Comparison of ENCODE assay signal across 8 cellular contexts in genomic region chr7:143408686-143409551, GRCh38. TPM values are rescaled to one million over a fixed set of nuclear protein-coding genes. Genes with fewer than 3 reads are reported as not detected.
DNase-seq lines count a peak whose midpoint lies in the region; ATAC-seq and TF ChIP-seq lines count a peak whose summit lies in the region.

Gene EPHA1 (minus strand): TSS chr7:143408856. CDS start chr7:143408805, 51 bp downstream.

- H3K4me1 ChIP-seq in right cardiac atrium (ENCODE audit: control insufficient read depth, insufficient read depth, low read length) (peaks cover 2% of the 10 kb centered on the region), smooth muscle cell (ENCODE audit: low read depth) (peaks cover 25% of the 10 kb centered on the region)

- H3K4me2 ChIP-seq in smooth muscle cell = peak within 1 kb of the TSS; percentile 84

- H3K27me3 ChIP-seq in right cardiac atrium (ENCODE audit: control insufficient read depth, insufficient read depth) (no peaks in the 10 kb centered on the region), smooth muscle cell (ENCODE audit: low read depth) (no peaks in the 10 kb centered on the region)

- H3K27ac ChIP-seq in right cardiac atrium (ENCODE audit: low read length) (no peak within 1 kb of the TSS), smooth muscle cell (ENCODE audit: low read depth) (peak within 1 kb of the TSS; percentile 43)

- H3K9ac ChIP-seq in smooth muscle cell (ENCODE audit: low read depth) = no peak within 1 kb of the TSS

- peaks cover 3% of the 10 kb centered on the region for H3F3A ChIP-seq in smooth muscle cell (ENCODE audit: low read depth)

- ATAC-seq in GM21390 (IDR thresholded peaks at IDR 0.05; ENCODE audit: unreplicated experiment) (peak; percentile 47), right cardiac atrium (peak in 1 of 2 donors; percentile 38)

- WGBS in right cardiac atrium = 18% methylated on average over 39 of the region's 39 CpGs
- WGBS in smooth muscle cell (ENCODE audit: low lambda C conversion rate) = 15% methylated on average over 21 of the region's 39 CpGs

- H2AFZ ChIP-seq in smooth muscle cell (ENCODE audit: low read depth) = peak within 1 kb of the TSS; percentile 63

- H3K9me3 ChIP-seq in right cardiac atrium (ENCODE audit: control insufficient read depth, low read length) = no peaks in the 10 kb centered on the region
- no peaks in the 10 kb centered on the region for H3K9me3 ChIP-seq in smooth muscle cell (replicated peaks; ENCODE audit: low read depth)

- no peaks in the 10 kb centered on the region for H3K79me2 ChIP-seq in smooth muscle cell (ENCODE audit: low read depth)

- TF ChIP-seq CTCF in smooth muscle cell (IDR thresholded peaks at IDR 0.05; ENCODE audit: borderline replicate concordance, insufficient read depth, poor library complexity, severe bottlenecking) = peak; percentile 28

- H4K20me1 ChIP-seq in smooth muscle cell (ENCODE audit: low read depth) = no peaks in the 10 kb centered on the region

- peak; percentile 53 for DNase-seq in NCI-H2171 (lab: John Stamatoyannopoulos, UW)
- peak; percentile 52 for DNase-seq in activated effector memory CD4-positive, alpha-beta T cell treated with Interleukin-2 at 50 U/mL for 16 hours
- peak in 1 of 3 donors; percentile 45 for DNase-seq in right cardiac atrium
- DNase-seq in smooth muscle cell (lab: John Stamatoyannopoulos, UW; ENCODE audit: unreplicated experiment) = no peak
- DNase-seq in H4 (ENCODE audit: low spot score) = no peak
- DNase-seq in T1000 (lab: John Stamatoyannopoulos, UW) = no peak
- DNase-seq in NCI-H1930 (lab: John Stamatoyannopoulos, UW) = no peak

- intact Hi-C loops in right cardiac atrium (cut with DNase I) = loop anchor here in 1 of 4 donors (10.0 kb wide), 1 partner anchor 164 kb away; no protein-coding TSS in a partner anchor

- no peaks in the 10 kb centered on the region for H3K36me3 ChIP-seq in smooth muscle cell (ENCODE audit: low read depth)

- H3K4me3 ChIP-seq in right cardiac atrium (ENCODE audit: low read length) (peak within 1 kb of the TSS; percentile 21), smooth muscle cell (peak within 1 kb of the TSS; percentile 52)

RNA-seq across cellular contexts. Expression of gene EPHA1, which starts in this region (rescaled TPM):
- total RNA-seq in right cardiac atrium (under 1 TPM in 2 of 4 donors, not detected in 2; 0.46 to 0.56 TPM), smooth muscle cell (4.3 and 19.1 TPM in 2 replicates)
- polyA plus RNA-seq in right cardiac atrium (0.02 TPM), smooth muscle cell (8.7 and 23.6 TPM in 2 replicates)
- total RNA-seq in H4 (2014; rRNA removed; shearing (Covaris generic)) = not detected in 2 replicates

Comparison
In these comparisons a context has a peak if more than half of its experiments do, and no peak if none do; other contexts are left out.
1. DNase-seq: peak in NCI-H2171 (single experiment) and activated effector memory CD4-positive, alpha-beta T cell treated with Interleukin-2 at 50 U/mL for 16 hours (single experiment); none in smooth muscle cell (single experiment), H4 (single experiment), T1000 (single experiment) and NCI-H1930 (0 of 2).